Comparison of ENCODE assay signal across 2 cellular contexts in genomic region chr2:16294791-16295190, GRCh38.
TF ChIP-seq lines count a peak whose summit lies in the region.

No MANE protein-coding gene starts in this region.

TF ChIP-seq in GM23338, 12 proteins besides CTCF, POLR2A, EP300 and RAD21:
- TF ChIP-seq POLR2AphosphoS5 (IDR thresholded peaks at IDR 0.05; ENCODE audit: low read depth) (no peak), ETS1 (IDR thresholded peaks at IDR 0.05) (no peak), ZNF114 (CRISPR knock-in tag; IDR thresholded peaks at IDR 0.05) (no peak), EZH2phosphoT487 (IDR thresholded peaks at IDR 0.05; ENCODE audit: unreplicated experiment) (no peak), JUNB (IDR thresholded peaks at IDR 0.05; ENCODE audit: unreplicated experiment) (no peak), CREB1 (CRISPR knock-in tag; IDR thresholded peaks at IDR 0.05; ENCODE audit: low read depth) (no peak), STAT1 (IDR thresholded peaks at IDR 0.05; ENCODE audit: unreplicated experiment) (no peak), REST (IDR thresholded peaks at IDR 0.05; ENCODE audit: unreplicated experiment) (no peak), ZNF462 (CRISPR knock-in tag; IDR thresholded peaks at IDR 0.05) (no peak), NANOG (IDR thresholded peaks at IDR 0.05; ENCODE audit: borderline replicate concordance) (no peak), ZNF331 (CRISPR knock-in tag; IDR thresholded peaks at IDR 0.05; ENCODE audit: low read depth) (no peak), EZH2 (IDR thresholded peaks at IDR 0.05; ENCODE audit: low read depth, unreplicated experiment) (no peak)
TF ChIP-seq in GM23338: peak in this region for 0.

TF ChIP-seq in HepG2, 621 proteins besides CTCF, POLR2A, EP300 and RAD21:
- TF ChIP-seq FLYWCH1 (CRISPR knock-in tag; IDR thresholded peaks at IDR 0.05) (no peak), UBTF (CRISPR knock-in tag; IDR thresholded peaks at IDR 0.05) (no peak), PCBP1 (IDR thresholded peaks at IDR 0.05; ENCODE audit: borderline replicate concordance, low read depth, low read length) (no peak), BATF2 (CRISPR knock-in tag; IDR thresholded peaks at IDR 0.05) (no peak), PREB (CRISPR knock-in tag; IDR thresholded peaks at IDR 0.05) (no peak), ZNF121 (CRISPR knock-in tag; IDR thresholded peaks at IDR 0.05) (no peak), SP4 (CRISPR knock-in tag; IDR thresholded peaks at IDR 0.05) (no peak)
